Comparison of ENCODE assay signal across 26 cellular contexts in the genomic region with DNA sequence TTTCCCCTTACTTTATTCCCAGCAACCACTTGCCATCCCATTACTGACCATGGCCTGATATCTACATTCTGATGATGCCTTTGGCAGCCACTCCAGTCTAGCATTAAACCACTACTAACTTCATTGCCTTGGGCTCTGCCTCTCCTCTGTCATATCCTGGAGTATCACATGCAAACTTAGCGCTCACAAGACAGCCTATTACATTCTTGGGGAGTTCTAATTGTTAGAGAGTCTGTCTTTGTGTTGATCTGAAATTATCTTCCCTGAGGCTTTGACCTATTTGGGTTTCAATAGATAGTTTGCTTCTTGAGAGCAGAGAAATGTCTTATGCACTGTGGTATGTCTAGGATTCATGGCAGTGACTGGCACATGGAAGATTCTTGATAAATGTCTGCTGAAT. TPM values are rescaled to one million over a fixed set of nuclear protein-coding genes. Genes with fewer than 3 reads are reported as not detected.
A peak's percentile ranks its signal among the peaks of the same experiment; 100 is the strongest.
DNase-seq lines count a peak whose midpoint lies in the region; FAIRE-seq and TF ChIP-seq lines count a peak whose summit lies in the region.
"Had no signal": no experiment of that assay in that cellular context is flagged by ENCODE, and none has a peak within 500 bp of the region (broad histone marks: within the 10 kb centered on the region; RNA-seq: fewer than 3 reads in every experiment).

No MANE protein-coding gene starts in this region.

- no peak overlapping the region for H4K5ac ChIP-seq in H1 (ENCODE audit: insufficient read length, low read depth, low read length)

- no peaks in the 10 kb centered on the region for H3K79me1 ChIP-seq in H1 (ENCODE audit: low read depth, low read length)

- no peak overlapping the region for H3K4me3 ChIP-seq in H1 (ENCODE audit: extremely low read depth in 1 of 4, insufficient read depth in 2 of 4, low read depth in 3 of 4, low read length in 4 of 4)
- no peak overlapping the region for H3K4me3 ChIP-seq in OCI-LY7 (ENCODE audit: low read depth, low read length, poor library complexity, severe bottlenecking)
- H3K4me3 ChIP-seq: BLaER1, GM12878 had no signal

- no peak overlapping the region for H3K9ac ChIP-seq in H1 (replicated peaks in 1 of 4; ENCODE audit: extremely low read depth in 1 of 4, low read depth in 3 of 4, low read length in 3 of 4)
- H3K9ac ChIP-seq: BLaER1 had no signal

- intact Hi-C loops in OCI-LY7 (cut with micrococcal nuclease; ENCODE audit: unreplicated experiment), result no loop called here

- no peak overlapping the region for H3K18ac ChIP-seq in H1 (ENCODE audit: extremely low read depth, low read length)

- no peak overlapping the region for H2BK12ac ChIP-seq in H1 (ENCODE audit: low read depth, low read length)

- no peak overlapping the region for H3K4me2 ChIP-seq in H1 (ENCODE audit: insufficient read depth in 1 of 2, low read depth in 2 of 2, low read length in 2 of 2)
- H3K4me2 ChIP-seq in OCI-LY7 (ENCODE audit: low read length), result no peak overlapping the region
- H3K4me2 ChIP-seq: BLaER1 had no signal

- H4K91ac ChIP-seq in H1 (replicated peaks; ENCODE audit: insufficient read length, low read length), result no peak overlapping the region

- H3K4ac ChIP-seq in H1 (replicated peaks; ENCODE audit: insufficient read length, low read depth, low read length), result no peak overlapping the region

- TF ChIP-seq RAD21 in H1 (IDR thresholded peaks at IDR 0.05 in 1 of 2, conservative IDR thresholded peaks at IDR 0.05 in 1 of 2; ENCODE audit: low read depth in 2 of 2, low read length in 2 of 2), result no peak

- no peak overlapping the region for H3K23ac ChIP-seq in H1 (ENCODE audit: insufficient read length)

- H3K9me2 ChIP-seq in OCI-LY7 (ENCODE audit: insufficient read depth, low read length), result no peaks in the 10 kb centered on the region

- H3K27ac ChIP-seq in H1 (ENCODE audit: low read depth, low read length) (no peak overlapping the region), OCI-LY7 (ENCODE audit: low read depth, low read length, poor library complexity, severe bottlenecking) (no peak overlapping the region)
- H3K27ac ChIP-seq: BLaER1 had no signal

- CTCF ChIA-PET in H1 (lab: Charles Lee; ENCODE audit: partially characterized antibody) (no interaction called here), OCI-LY7 (lab: Charles Lee; ENCODE audit: unreplicated experiment) (no interaction called here)

- in situ Hi-C loops in SK-MEL-5 (cut with HindIII; ENCODE audit: low pct_unique_long_range_greater_than_20kb, low sequenced_read_pairs), result no loop called here

- H3K14ac ChIP-seq in H1 (ENCODE audit: insufficient read length), result no peak overlapping the region

- WGBS in H1 (ENCODE audit: extremely low coverage in 1 of 2, insufficient coverage in 1 of 2, insufficient read length in 1 of 2, insufficient replicate concordance in 2 of 2, low coverage in 1 of 2, low lambda C conversion rate in 2 of 2, missing lambda C conversion rate in 1 of 2), 2 experiments, result 100% methylated on average over 1 of the region's 1 CpG; no CpG with 5 or more reads in 1 of the 2 experiments

- no peaks in the 10 kb centered on the region for H3K9me3 ChIP-seq in H1 (ENCODE audit: insufficient read depth in 2 of 2, low read depth in 1 of 2, low read length in 1 of 2)
- H3K9me3 ChIP-seq in OCI-LY7 (ENCODE audit: low read length), result no peaks in the 10 kb centered on the region
- H3K9me3 ChIP-seq: BE2C, BLaER1, Caco-2 had no signal

- H4K20me1 ChIP-seq in H1 (replicated peaks in 1 of 2; ENCODE audit: control insufficient read depth in 1 of 2, insufficient read depth in 2 of 2, low read length in 2 of 2), result no peaks in the 10 kb centered on the region
- H4K20me1 ChIP-seq in OCI-LY7 (ENCODE audit: insufficient read depth, low read length), result no peaks in the 10 kb centered on the region
- H4K20me1 ChIP-seq: BLaER1 had no signal

- POLR2A ChIA-PET in H1 (lab: Charles Lee; ENCODE audit: partially characterized antibody) (no interaction called here), OCI-LY7 (lab: Charles Lee) (interaction anchor here (0.7 kb wide), 1 partner anchor 314 kb away, joined by 3 read pairs; no protein-coding TSS in a partner anchor)

- no peaks in the 10 kb centered on the region for H3K23me2 ChIP-seq in H1 (ENCODE audit: low read depth, low read length)

- no peak overlapping the region for H2AK5ac ChIP-seq in H1 (ENCODE audit: low read depth, low read length)

- no peak overlapping the region for H2BK5ac ChIP-seq in H1 (ENCODE audit: low read depth, low read length)

- DNase-seq in SK-MEL-5 (ENCODE audit: low read depth, low spot score) (peak; percentile 74), H1 (ENCODE audit: low read depth in 1 of 2, low spot score in 2 of 2) (no peak), NK-92 (lab: John Stamatoyannopoulos, UW; ENCODE audit: unreplicated experiment) (no peak), OCI-LY7 (ENCODE audit: low spot score) (no peak), D341Med (ENCODE audit: low spot score) (no peak)
- DNase-seq: 8988T; ACHN; BE2C; C1 segment of cervical spinal cord; Caco-2; Calu3; CD4-positive, alpha-beta memory T cell; CD4-positive, CD25-positive, alpha-beta regulatory T cell; CD8-positive, alpha-beta memory T cell; DMS 273 treated with DMSO at 0.1 percent for 48 hours; DMS153; DMS53; DMS79; DND-41; EL; GDM1 had no signal

- no peak for TF ChIP-seq EP300 in H1 (IDR thresholded peaks at IDR 0.05; ENCODE audit: borderline replicate concordance in 1 of 2, low read depth in 2 of 2, low read length in 2 of 2)

- no TSS peak for BruUV-seq in OCI-LY7 (replicated peaks; lab: Mats Ljungman, UMichigan)

- no peak for FAIRE-seq in H1 (lab: Jason Lieb, UNC)
- FAIRE-seq: A204.1, GM12878, GM12892, GM18507 had no signal

- H3K27me3 ChIP-seq in H1 (replicated peaks in 1 of 4; ENCODE audit: control insufficient read depth in 3 of 4, extremely low read depth in 1 of 4, insufficient read depth in 3 of 4, low read length in 3 of 4), result no peaks in the 10 kb centered on the region
- H3K27me3 ChIP-seq: BLaER1 had no signal

- no peak overlapping the region for H3K56ac ChIP-seq in H1 (replicated peaks; ENCODE audit: insufficient read length, low read depth, low read length)

- no peak overlapping the region for H4K8ac ChIP-seq in H1 (ENCODE audit: extremely low read depth, insufficient read depth, low read length)

- H3K79me2 ChIP-seq in H1 (ENCODE audit: control insufficient read depth in 1 of 2, insufficient read depth in 2 of 2, low read length in 2 of 2) (no peaks in the 10 kb centered on the region), OCI-LY7 (ENCODE audit: insufficient read depth, low read depth, low read length) (no peaks in the 10 kb centered on the region)

- no peak overlapping the region for H2BK120ac ChIP-seq in H1 (replicated peaks; ENCODE audit: low read depth, low read length)

- no peak overlapping the region for H2BK15ac ChIP-seq in H1 (ENCODE audit: low read length)

- H2AFZ ChIP-seq in H1 (ENCODE audit: low read length), result 0 out of 2 replicates have a peak overlapping the region, but pooled peaks have one; percentile 70
- no peak overlapping the region for H2AFZ ChIP-seq in OCI-LY7 (ENCODE audit: low read length)

- H2BK20ac ChIP-seq in H1 (ENCODE audit: low read length), result no peak overlapping the region

- H3K4me1 ChIP-seq in H1 (replicated peaks in 1 of 4; ENCODE audit: control insufficient read depth in 3 of 4, insufficient read depth in 4 of 4, low read length in 3 of 4), result no peaks in the 10 kb centered on the region
- H3K4me1 ChIP-seq in OCI-LY7 (ENCODE audit: insufficient read depth, low read length, poor library complexity, severe bottlenecking), result no peaks in the 10 kb centered on the region
- H3K4me1 ChIP-seq: BE2C, BLaER1, Caco-2 had no signal

- H3K36me3 ChIP-seq in H1 (ENCODE audit: control insufficient read depth in 2 of 4, insufficient read depth in 4 of 4, low read length in 3 of 4) (no peaks in the 10 kb centered on the region), OCI-LY7 (ENCODE audit: insufficient read depth, low read length) (no peaks in the 10 kb centered on the region)
- H3K36me3 ChIP-seq: BE2C, BLaER1 had no signal

- TF ChIP-seq CTCF in H1 (IDR thresholded peaks at IDR 0.05; ENCODE audit: control extremely low read depth in 1 of 3, insufficient read depth in 1 of 3, low read depth in 1 of 3, low read length in 3 of 3) (no peak), OCI-LY7 (conservative IDR thresholded peaks at IDR 0.05; ENCODE audit: low read length) (no peak)

- TF ChIP-seq POLR2A in H1 (IDR thresholded peaks at IDR 0.05; ENCODE audit: control extremely low read depth in 1 of 2, low read depth in 2 of 2, low read length in 2 of 2), result no peak

RNA-seq across cellular contexts. Expression of gene RAB32, which starts 40.5 kb away (rescaled TPM):
- 218 and 220 TPM in 2 replicates for total RNA-seq in SK-MEL-5 (2014; rRNA removed; shearing (Covaris generic))
- 73.1 and 74.8 TPM in 2 replicates for polyA plus RNA-seq in SK-MEL-5 (2015; cell fraction: cytosol; rRNA removed)
- 12.5 and 20.7 TPM in 2 replicates for polyA plus RNA-seq in SK-MEL-5 (2015; cell fraction: nucleus; rRNA removed)
- 6.3 and 6.8 TPM in 2 replicates for total RNA-seq in H1 (2021; fragmentation: NEBNext Ultra II Directional; extraction: Animal tissue kit (Norgen Biotek cat#: 25700))
- 2.0 and 3.9 TPM in 2 replicates for polyA plus RNA-seq in H1 (2011; rRNA removed)
- polyA plus RNA-seq in H1 (2011; cell fraction: cytosol; rRNA removed), result 3.7 TPM
- polyA plus RNA-seq in H1 (2011; cell fraction: nucleus; rRNA removed), result 2.2 TPM
- 3.2 to 5.3 TPM (median 4.9 TPM) in 4 replicates for polyA plus RNA-seq in H1 (2012, experiment 1 of 2)
- 10.1 TPM for polyA plus RNA-seq in H1 (2012, experiment 2 of 2)
- 3.2 TPM for polyA plus RNA-seq in H1 (2013, experiment 1 of 2)
- 3.3 TPM for polyA plus RNA-seq in H1 (2013, experiment 2 of 2)
- polyA minus RNA-seq in H1 (2011; rRNA and poly(A)+ RNA removed), result 2.1 and 2.6 TPM in 2 replicates
- polyA minus RNA-seq in H1 (2011; cell fraction: cytosol; rRNA and poly(A)+ RNA removed), result 2.2 TPM
- 2.5 TPM for polyA minus RNA-seq in H1 (2011; cell fraction: nucleus; rRNA and poly(A)+ RNA removed)
- total RNA-seq in OCI-LY7 (2014; rRNA removed; shearing (Covaris generic)), result not detected in 2 replicates
- not detected in 2 replicates for total RNA-seq in OCI-LY7 (2022)
- total RNA-seq: GM12878 had no signal
- polyA plus RNA-seq: CD4-positive, alpha-beta memory T cell had no signal

Comparison
In these comparisons a context has a peak if more than half of its experiments do, and no peak if none do; other contexts are left out.
1. RNA of gene RAB32, which starts 40.5 kb away (total RNA-seq): 218 to 220 TPM in SK-MEL-5; 6.3 to 6.8 TPM in H1 and not detected in OCI-LY7; every median in the first group is over 10 times any median in the second.